Comparison of ENCODE assay signal across 2 cellular contexts in the genomic region with DNA sequence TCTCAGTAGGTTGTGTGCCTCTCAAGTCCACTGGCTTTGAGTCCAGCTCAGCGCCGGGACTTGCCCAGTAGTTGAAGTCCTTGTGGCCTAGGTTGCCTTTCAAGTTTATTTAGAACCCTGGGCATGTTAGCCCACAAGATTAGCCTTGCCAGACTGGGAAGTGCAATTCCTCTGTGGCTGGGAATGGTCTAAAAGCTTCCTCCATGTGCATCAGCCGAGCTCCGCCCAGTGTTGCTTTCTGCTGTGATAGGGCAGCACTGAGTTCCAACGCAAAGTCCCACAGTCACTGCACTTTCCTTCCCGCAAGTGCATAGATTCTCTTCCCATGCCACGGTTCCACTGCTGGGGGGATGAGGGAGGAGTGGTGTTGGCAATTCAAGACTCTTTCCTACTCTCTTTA.
TF ChIP-seq lines count a peak whose summit lies in the region.

No MANE protein-coding gene starts in this region.

TF ChIP-seq in GM23338, 12 proteins besides CTCF, POLR2A, EP300 and RAD21:
- TF ChIP-seq EZH2phosphoT487 (IDR thresholded peaks at IDR 0.05; ENCODE audit: unreplicated experiment), result no peak
- TF ChIP-seq CREB1 (CRISPR knock-in tag; IDR thresholded peaks at IDR 0.05; ENCODE audit: low read depth), result no peak
- TF ChIP-seq JUNB (IDR thresholded peaks at IDR 0.05; ENCODE audit: unreplicated experiment), result no peak
- TF ChIP-seq, protein P1, sequence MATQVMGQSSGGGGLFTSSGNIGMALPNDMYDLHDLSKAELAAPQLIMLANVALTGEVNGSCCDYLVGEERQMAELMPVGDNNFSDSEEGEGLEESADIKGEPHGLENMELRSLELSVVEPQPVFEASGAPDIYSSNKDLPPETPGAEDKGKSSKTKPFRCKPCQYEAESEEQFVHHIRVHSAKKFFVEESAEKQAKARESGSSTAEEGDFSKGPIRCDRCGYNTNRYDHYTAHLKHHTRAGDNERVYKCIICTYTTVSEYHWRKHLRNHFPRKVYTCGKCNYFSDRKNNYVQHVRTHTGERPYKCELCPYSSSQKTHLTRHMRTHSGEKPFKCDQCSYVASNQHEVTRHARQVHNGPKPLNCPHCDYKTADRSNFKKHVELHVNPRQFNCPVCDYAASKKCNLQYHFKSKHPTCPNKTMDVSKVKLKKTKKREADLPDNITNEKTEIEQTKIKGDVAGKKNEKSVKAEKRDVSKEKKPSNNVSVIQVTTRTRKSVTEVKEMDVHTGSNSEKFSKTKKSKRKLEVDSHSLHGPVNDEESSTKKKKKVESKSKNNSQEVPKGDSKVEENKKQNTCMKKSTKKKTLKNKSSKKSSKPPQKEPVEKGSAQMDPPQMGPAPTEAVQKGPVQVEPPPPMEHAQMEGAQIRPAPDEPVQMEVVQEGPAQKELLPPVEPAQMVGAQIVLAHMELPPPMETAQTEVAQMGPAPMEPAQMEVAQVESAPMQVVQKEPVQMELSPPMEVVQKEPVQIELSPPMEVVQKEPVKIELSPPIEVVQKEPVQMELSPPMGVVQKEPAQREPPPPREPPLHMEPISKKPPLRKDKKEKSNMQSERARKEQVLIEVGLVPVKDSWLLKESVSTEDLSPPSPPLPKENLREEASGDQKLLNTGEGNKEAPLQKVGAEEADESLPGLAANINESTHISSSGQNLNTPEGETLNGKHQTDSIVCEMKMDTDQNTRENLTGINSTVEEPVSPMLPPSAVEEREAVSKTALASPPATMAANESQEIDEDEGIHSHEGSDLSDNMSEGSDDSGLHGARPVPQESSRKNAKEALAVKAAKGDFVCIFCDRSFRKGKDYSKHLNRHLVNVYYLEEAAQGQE (IDR thresholded peaks at IDR 0.05; ENCODE audit: unreplicated experiment), result no peak
- TF ChIP-seq STAT1 (IDR thresholded peaks at IDR 0.05; ENCODE audit: unreplicated experiment), result no peak

TF ChIP-seq in H1, 55 proteins besides CTCF, POLR2A, EP300 and RAD21:
- TF ChIP-seq SIN3A (conservative IDR thresholded peaks at IDR 0.05 in 1 of 2, IDR thresholded peaks at IDR 0.05 in 1 of 2; ENCODE audit: low read depth in 1 of 2, low read length in 2 of 2) (no peak), PHF8 (conservative IDR thresholded peaks at IDR 0.05; ENCODE audit: low read depth, low read length) (no peak), SUZ12 (IDR thresholded peaks at IDR 0.05; ENCODE audit: low read length) (no peak), TAF1 (IDR thresholded peaks at IDR 0.05; ENCODE audit: low read depth, low read length) (no peak), GTF2F1 (IDR thresholded peaks at IDR 0.05; ENCODE audit: borderline replicate concordance, low read depth, low read length) (no peak), SIX5 (IDR thresholded peaks at IDR 0.05; ENCODE audit: low read depth, low read length) (no peak), EZH2 (IDR thresholded peaks at IDR 0.05; ENCODE audit: low read depth, low read length, severe bottlenecking) (no peak), TBP (IDR thresholded peaks at IDR 0.05; ENCODE audit: low read depth, low read length) (no peak), USF2 (IDR thresholded peaks at IDR 0.05; ENCODE audit: low read length) (no peak), ASH2L (IDR thresholded peaks at IDR 0.05; ENCODE audit: low read length) (no peak), BRCA1 (IDR thresholded peaks at IDR 0.05; ENCODE audit: low read depth, low read length) (no peak), SP2 (IDR thresholded peaks at IDR 0.05; ENCODE audit: low read length) (no peak), TAF7 (optimal IDR thresholded peaks at IDR 0.05; ENCODE audit: borderline replicate concordance, low read depth, low read length) (no peak)
- TF ChIP-seq, protein P2, sequence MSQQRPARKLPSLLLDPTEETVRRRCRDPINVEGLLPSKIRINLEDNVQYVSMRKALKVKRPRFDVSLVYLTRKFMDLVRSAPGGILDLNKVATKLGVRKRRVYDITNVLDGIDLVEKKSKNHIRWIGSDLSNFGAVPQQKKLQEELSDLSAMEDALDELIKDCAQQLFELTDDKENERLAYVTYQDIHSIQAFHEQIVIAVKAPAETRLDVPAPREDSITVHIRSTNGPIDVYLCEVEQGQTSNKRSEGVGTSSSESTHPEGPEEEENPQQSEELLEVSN (IDR thresholded peaks at IDR 0.05), result no peak
- TF ChIP-seq, protein P3, sequence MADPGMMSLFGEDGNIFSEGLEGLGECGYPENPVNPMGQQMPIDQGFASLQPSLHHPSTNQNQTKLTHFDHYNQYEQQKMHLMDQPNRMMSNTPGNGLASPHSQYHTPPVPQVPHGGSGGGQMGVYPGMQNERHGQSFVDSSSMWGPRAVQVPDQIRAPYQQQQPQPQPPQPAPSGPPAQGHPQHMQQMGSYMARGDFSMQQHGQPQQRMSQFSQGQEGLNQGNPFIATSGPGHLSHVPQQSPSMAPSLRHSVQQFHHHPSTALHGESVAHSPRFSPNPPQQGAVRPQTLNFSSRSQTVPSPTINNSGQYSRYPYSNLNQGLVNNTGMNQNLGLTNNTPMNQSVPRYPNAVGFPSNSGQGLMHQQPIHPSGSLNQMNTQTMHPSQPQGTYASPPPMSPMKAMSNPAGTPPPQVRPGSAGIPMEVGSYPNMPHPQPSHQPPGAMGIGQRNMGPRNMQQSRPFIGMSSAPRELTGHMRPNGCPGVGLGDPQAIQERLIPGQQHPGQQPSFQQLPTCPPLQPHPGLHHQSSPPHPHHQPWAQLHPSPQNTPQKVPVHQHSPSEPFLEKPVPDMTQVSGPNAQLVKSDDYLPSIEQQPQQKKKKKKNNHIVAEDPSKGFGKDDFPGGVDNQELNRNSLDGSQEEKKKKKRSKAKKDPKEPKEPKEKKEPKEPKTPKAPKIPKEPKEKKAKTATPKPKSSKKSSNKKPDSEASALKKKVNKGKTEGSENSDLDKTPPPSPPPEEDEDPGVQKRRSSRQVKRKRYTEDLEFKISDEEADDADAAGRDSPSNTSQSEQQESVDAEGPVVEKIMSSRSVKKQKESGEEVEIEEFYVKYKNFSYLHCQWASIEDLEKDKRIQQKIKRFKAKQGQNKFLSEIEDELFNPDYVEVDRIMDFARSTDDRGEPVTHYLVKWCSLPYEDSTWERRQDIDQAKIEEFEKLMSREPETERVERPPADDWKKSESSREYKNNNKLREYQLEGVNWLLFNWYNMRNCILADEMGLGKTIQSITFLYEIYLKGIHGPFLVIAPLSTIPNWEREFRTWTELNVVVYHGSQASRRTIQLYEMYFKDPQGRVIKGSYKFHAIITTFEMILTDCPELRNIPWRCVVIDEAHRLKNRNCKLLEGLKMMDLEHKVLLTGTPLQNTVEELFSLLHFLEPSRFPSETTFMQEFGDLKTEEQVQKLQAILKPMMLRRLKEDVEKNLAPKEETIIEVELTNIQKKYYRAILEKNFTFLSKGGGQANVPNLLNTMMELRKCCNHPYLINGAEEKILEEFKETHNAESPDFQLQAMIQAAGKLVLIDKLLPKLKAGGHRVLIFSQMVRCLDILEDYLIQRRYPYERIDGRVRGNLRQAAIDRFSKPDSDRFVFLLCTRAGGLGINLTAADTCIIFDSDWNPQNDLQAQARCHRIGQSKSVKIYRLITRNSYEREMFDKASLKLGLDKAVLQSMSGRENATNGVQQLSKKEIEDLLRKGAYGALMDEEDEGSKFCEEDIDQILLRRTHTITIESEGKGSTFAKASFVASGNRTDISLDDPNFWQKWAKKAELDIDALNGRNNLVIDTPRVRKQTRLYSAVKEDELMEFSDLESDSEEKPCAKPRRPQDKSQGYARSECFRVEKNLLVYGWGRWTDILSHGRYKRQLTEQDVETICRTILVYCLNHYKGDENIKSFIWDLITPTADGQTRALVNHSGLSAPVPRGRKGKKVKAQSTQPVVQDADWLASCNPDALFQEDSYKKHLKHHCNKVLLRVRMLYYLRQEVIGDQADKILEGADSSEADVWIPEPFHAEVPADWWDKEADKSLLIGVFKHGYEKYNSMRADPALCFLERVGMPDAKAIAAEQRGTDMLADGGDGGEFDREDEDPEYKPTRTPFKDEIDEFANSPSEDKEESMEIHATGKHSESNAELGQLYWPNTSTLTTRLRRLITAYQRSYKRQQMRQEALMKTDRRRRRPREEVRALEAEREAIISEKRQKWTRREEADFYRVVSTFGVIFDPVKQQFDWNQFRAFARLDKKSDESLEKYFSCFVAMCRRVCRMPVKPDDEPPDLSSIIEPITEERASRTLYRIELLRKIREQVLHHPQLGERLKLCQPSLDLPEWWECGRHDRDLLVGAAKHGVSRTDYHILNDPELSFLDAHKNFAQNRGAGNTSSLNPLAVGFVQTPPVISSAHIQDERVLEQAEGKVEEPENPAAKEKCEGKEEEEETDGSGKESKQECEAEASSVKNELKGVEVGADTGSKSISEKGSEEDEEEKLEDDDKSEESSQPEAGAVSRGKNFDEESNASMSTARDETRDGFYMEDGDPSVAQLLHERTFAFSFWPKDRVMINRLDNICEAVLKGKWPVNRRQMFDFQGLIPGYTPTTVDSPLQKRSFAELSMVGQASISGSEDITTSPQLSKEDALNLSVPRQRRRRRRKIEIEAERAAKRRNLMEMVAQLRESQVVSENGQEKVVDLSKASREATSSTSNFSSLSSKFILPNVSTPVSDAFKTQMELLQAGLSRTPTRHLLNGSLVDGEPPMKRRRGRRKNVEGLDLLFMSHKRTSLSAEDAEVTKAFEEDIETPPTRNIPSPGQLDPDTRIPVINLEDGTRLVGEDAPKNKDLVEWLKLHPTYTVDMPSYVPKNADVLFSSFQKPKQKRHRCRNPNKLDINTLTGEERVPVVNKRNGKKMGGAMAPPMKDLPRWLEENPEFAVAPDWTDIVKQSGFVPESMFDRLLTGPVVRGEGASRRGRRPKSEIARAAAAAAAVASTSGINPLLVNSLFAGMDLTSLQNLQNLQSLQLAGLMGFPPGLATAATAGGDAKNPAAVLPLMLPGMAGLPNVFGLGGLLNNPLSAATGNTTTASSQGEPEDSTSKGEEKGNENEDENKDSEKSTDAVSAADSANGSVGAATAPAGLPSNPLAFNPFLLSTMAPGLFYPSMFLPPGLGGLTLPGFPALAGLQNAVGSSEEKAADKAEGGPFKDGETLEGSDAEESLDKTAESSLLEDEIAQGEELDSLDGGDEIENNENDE (IDR thresholded peaks at IDR 0.05; ENCODE audit: insufficient replicate concordance, low read length), result no peak
TF ChIP-seq in H1: peak in this region for 0.
